In genomic region chr3:5140230-5140621, GRCh38 we compare ENCODE assay signal across 13 cellular contexts. TPM values are rescaled to one million over a fixed set of nuclear protein-coding genes. Genes with fewer than 3 reads are reported as not detected.
DNase-seq lines count a peak whose midpoint lies in the region; ATAC-seq and TF ChIP-seq lines count a peak whose summit lies in the region.
"Had no signal": no experiment of that assay in that cellular context is flagged by ENCODE, and none has a peak within 500 bp of the region (broad histone marks: within the 10 kb centered on the region; RNA-seq: fewer than 3 reads in every experiment).

No MANE protein-coding gene starts in this region.

- no peaks in the 10 kb centered on the region for H3K27me3 ChIP-seq in upper lobe of left lung
- H3K27me3 ChIP-seq: neural progenitor cell had no signal

- H3K4me3 ChIP-seq in upper lobe of left lung, result no peak overlapping the region
- H3K4me3 ChIP-seq: neural progenitor cell had no signal

- no peak for TF ChIP-seq POLR2A in upper lobe of left lung (IDR thresholded peaks at IDR 0.05)

- ATAC-seq in activated T-cell treated with anti-CD3 and anti-CD28 coated beads, Interleukin-2, amount 50 U/mL, for 72 hours (replicated peaks in 1 of 2), result peak in 1 of 2 donors; percentile 44
- ATAC-seq in HG02885 (IDR thresholded peaks at IDR 0.05; ENCODE audit: poor library complexity, unreplicated experiment) (peak; percentile 47), upper lobe of left lung (ENCODE audit: low FRiP score in 2 of 2) (no peak), GM21576 (IDR thresholded peaks at IDR 0.05; ENCODE audit: unreplicated experiment) (no peak)

- H3K4me1 ChIP-seq in upper lobe of left lung, result peaks cover 44 to 70% (median 58%) of the 10 kb centered on the region in 4 donors
- H3K4me1 ChIP-seq: neural progenitor cell had no signal

- H3K4me1 Mint-ChIP-seq in activated T-cell treated with anti-CD3 and anti-CD28 coated beads, Interleukin-2, amount 50 U/mL, for 72 hours (ENCODE audit: low read depth), result peaks cover 55% of the 10 kb centered on the region
- peaks cover 68% of the 10 kb centered on the region for H3K4me1 Mint-ChIP-seq in activated naive CD8-positive, alpha-beta T cell (ENCODE audit: low read depth)
- H3K4me1 Mint-ChIP-seq: neural progenitor cell had no signal

- peaks cover 0 to 4% of the 10 kb centered on the region in 2 donors for H3K9me3 Mint-ChIP-seq in activated T-cell treated with anti-CD3 and anti-CD28 coated beads, Interleukin-2, amount 50 U/mL, for 72 hours
- H3K9me3 Mint-ChIP-seq in activated naive CD8-positive, alpha-beta T cell (ENCODE audit: low read depth), result no peaks in the 10 kb centered on the region
- H3K9me3 Mint-ChIP-seq: neural progenitor cell had no signal

- no peaks in the 10 kb centered on the region for H3K36me3 ChIP-seq in upper lobe of left lung
- H3K36me3 ChIP-seq: neural progenitor cell had no signal

- H3K36me3 Mint-ChIP-seq in activated T-cell treated with anti-CD3 and anti-CD28 coated beads, Interleukin-2, amount 50 U/mL, for 72 hours (ENCODE audit: insufficient read depth in 2 of 2), result peaks cover 11 to 22% of the 10 kb centered on the region in 2 donors
- peaks cover 22% of the 10 kb centered on the region for H3K36me3 Mint-ChIP-seq in activated naive CD8-positive, alpha-beta T cell

- H3K9me3 ChIP-seq in upper lobe of left lung, result no peaks in the 10 kb centered on the region

- DNase-seq in activated T-cell treated with anti-CD3 and anti-CD28 coated beads, Interleukin-2, amount 50 U/mL, for 72 hours, result no peak
- no peak for DNase-seq in activated T-cell treated with anti-CD3 and anti-CD28 coated beads, Interleukin-2, amount 50 U/mL, for 48 hours
- DNase-seq in upper lobe of left lung (no peak), COLO668 (lab: John Stamatoyannopoulos, UW; ENCODE audit: unreplicated experiment) (no peak)
- no peak for DNase-seq in activated effector memory CD4-positive, alpha-beta T cell treated with Interleukin-2 at 50 U/mL for 16 hours
- DNase-seq: GF-D8; NCI-H69; stimulated activated CD4-positive, alpha-beta T cell treated with anti-CD3 and anti-CD28 coated beads, Interleukin-4, amount 100 ng/mL, for 1 hour had no signal

- no peaks in the 10 kb centered on the region for H3K27me3 Mint-ChIP-seq in activated T-cell treated with anti-CD3 and anti-CD28 coated beads, Interleukin-2, amount 50 U/mL, for 72 hours (ENCODE audit: low read depth)
- no peaks in the 10 kb centered on the region for H3K27me3 Mint-ChIP-seq in activated naive CD8-positive, alpha-beta T cell

- TF ChIP-seq EP300 in upper lobe of left lung (IDR thresholded peaks at IDR 0.05), result no peak

- peak overlapping the region; percentile 63 for H3K27ac Mint-ChIP-seq in activated T-cell treated with anti-CD3 and anti-CD28 coated beads, Interleukin-2, amount 50 U/mL, for 72 hours
- peak overlapping the region; percentile 69 for H3K27ac Mint-ChIP-seq in activated naive CD8-positive, alpha-beta T cell
- H3K27ac Mint-ChIP-seq: neural progenitor cell; T-helper 1 cell treated with Interleukin-12 subunit alpha and Interleukin-12 subunit beta and Interleukin-4 antibody, amounts not matched to agents 30 μg/mL and 1 μg/mL, for 36 hours had no signal

- no peak for TF ChIP-seq CTCF in upper lobe of left lung (IDR thresholded peaks at IDR 0.05)

- H3K27ac ChIP-seq in upper lobe of left lung, result peak overlapping the region; percentile 3 to 48 (median 29)
- H3K27ac ChIP-seq: neural progenitor cell had no signal

- WGBS in upper lobe of left lung, 2 donors, result 57 to 62% methylated on average over 4 of the region's 4 CpGs

- peak overlapping the region; percentile 9 to 48 for H3K4me3 Mint-ChIP-seq in activated T-cell treated with anti-CD3 and anti-CD28 coated beads, Interleukin-2, amount 50 U/mL, for 72 hours
- H3K4me3 Mint-ChIP-seq in activated naive CD8-positive, alpha-beta T cell, result peak overlapping the region; percentile 64
- H3K4me3 Mint-ChIP-seq: neural progenitor cell; T-helper 1 cell treated with Interleukin-12 subunit alpha and Interleukin-12 subunit beta and Interleukin-4 antibody, amounts not matched to agents 30 μg/mL and 1 μg/mL, for 36 hours had no signal

RNA-seq across cellular contexts. Expression of gene ARL8B, which starts 18.1 kb away (rescaled TPM):
- 10 to 100 TPM; 61.3 to 73.6 TPM for total RNA-seq in activated T-cell treated with anti-CD3 and anti-CD28 coated beads, Interleukin-2, amount 50 U/mL, for 72 hours
- total RNA-seq in upper lobe of left lung, result 100 to 1,000 TPM in 1 of 6 donors, 10 to 100 TPM in 5; 34.7 to 117 (median 74.2) TPM

RNA-seq across cellular contexts. Expression of gene EDEM1, which starts 47.3 kb away (rescaled TPM):
- total RNA-seq in activated T-cell treated with anti-CD3 and anti-CD28 coated beads, Interleukin-2, amount 50 U/mL, for 72 hours, result 100 to 1,000 TPM; 225 to 272 TPM
- 100 to 1,000 TPM in 4 of 6 donors, 10 to 100 TPM in 2; 84.5 to 307 (median 146) TPM for total RNA-seq in upper lobe of left lung
